ENCODE assay signal across 25 cellular contexts in genomic region chr6:129112591-129112990, GRCh38.
"Had no signal": no experiment of that assay in that cellular context is flagged by ENCODE, and none has a peak within 500 bp of the region (broad histone marks: within the 10 kb centered on the region; RNA-seq: fewer than 3 reads in every experiment).

No MANE protein-coding gene starts in this region.

- H3K27ac ChIP-seq: colonic mucosa, esophagus squamous epithelium, spleen, transverse colon, WERI-Rb-1 had no signal

- H3K27ac Mint-ChIP-seq: activated CD4-positive, alpha-beta T cell treated with anti-CD3 and anti-CD28 coated beads, Interleukin-2, amount 10 ng/mL, durations not matched to agents 7 days and 5 days; activated CD8-positive, alpha-beta memory T cell treated with anti-CD3 and anti-CD28 coated beads, Interleukin-2, amount 10 ng/mL, durations not matched to agents 7 days and 5 days; activated CD8-positive, alpha-beta T cell treated with anti-CD3 and anti-CD28 coated beads for 36 hours; activated naive CD8-positive, alpha-beta T cell treated with anti-CD3 and anti-CD28 coated beads, Interleukin-2, amount 50 U/mL, for 24 hours; memory B cell; nephron progenitor cell; stimulated activated naive CD8-positive, alpha-beta T cell treated with anti-CD3 and anti-CD28 coated beads, Interleukin-15, amount 100 ng/mL, for 72 hours had no signal

- H3K27me3 Mint-ChIP-seq: activated CD4-positive, alpha-beta T cell treated with anti-CD3 and anti-CD28 coated beads, Interleukin-2, amount 10 ng/mL, durations not matched to agents 7 days and 5 days; memory B cell; stimulated activated naive CD8-positive, alpha-beta T cell treated with anti-CD3 and anti-CD28 coated beads, Interleukin-15, amount 100 ng/mL, for 72 hours had no signal

- H3K9me3 ChIP-seq: colonic mucosa, esophagus squamous epithelium, spleen, transverse colon had no signal

- H3K4me1 ChIP-seq: colonic mucosa, esophagus squamous epithelium, spleen, transverse colon had no signal

- H3K36me3 ChIP-seq: colonic mucosa, esophagus squamous epithelium, spleen, transverse colon, WERI-Rb-1 had no signal

- H3K9me3 Mint-ChIP-seq: activated CD4-positive, alpha-beta T cell treated with anti-CD3 and anti-CD28 coated beads, Interleukin-2, amount 10 ng/mL, durations not matched to agents 7 days and 5 days; activated CD8-positive, alpha-beta T cell treated with anti-CD3 and anti-CD28 coated beads for 36 hours; activated naive CD8-positive, alpha-beta T cell treated with anti-CD3 and anti-CD28 coated beads, Interleukin-2, amount 50 U/mL, for 24 hours; memory B cell; nephron progenitor cell; stimulated activated naive CD8-positive, alpha-beta T cell treated with anti-CD3 and anti-CD28 coated beads, Interleukin-15, amount 100 ng/mL, for 72 hours had no signal

- H3K27me3 ChIP-seq: colonic mucosa, dorsolateral prefrontal cortex, esophagus squamous epithelium, spleen, transverse colon had no signal

- FAIRE-seq: TTC549, urothelium cell line had no signal

- H3K4me1 Mint-ChIP-seq: activated CD4-positive, alpha-beta T cell treated with anti-CD3 and anti-CD28 coated beads, Interleukin-2, amount 10 ng/mL, durations not matched to agents 7 days and 5 days; activated CD8-positive, alpha-beta memory T cell treated with anti-CD3 and anti-CD28 coated beads, Interleukin-2, amount 10 ng/mL, durations not matched to agents 7 days and 5 days; activated naive CD8-positive, alpha-beta T cell treated with anti-CD3 and anti-CD28 coated beads, Interleukin-2, amount 50 U/mL, for 24 hours; memory B cell; nephron progenitor cell; stimulated activated naive CD8-positive, alpha-beta T cell treated with anti-CD3 and anti-CD28 coated beads, Interleukin-15, amount 100 ng/mL, for 72 hours had no signal

- H3K4me3 ChIP-seq: colonic mucosa, dorsolateral prefrontal cortex, esophagus squamous epithelium, spleen, transverse colon had no signal

- DNase-seq: activated CD4-positive, alpha-beta T cell treated with anti-CD3 and anti-CD28 coated beads, Interleukin-2, amount 10 ng/mL, durations not matched to agents 7 days and 5 days; activated CD4-positive, CD25-positive, alpha-beta regulatory T cell treated with anti-CD3 and anti-CD28 coated beads, Interleukin-2, amount 50 U/mL, for 72 hours; activated CD8-positive, alpha-beta memory T cell treated with anti-CD3 and anti-CD28 coated beads, Interleukin-2, amount 10 ng/mL, durations not matched to agents 7 days and 5 days; activated CD8-positive, alpha-beta T cell treated with anti-CD3 and anti-CD28 coated beads for 36 hours; activated effector memory CD4-positive, alpha-beta T cell treated with anti-CD3 and anti-CD28 coated beads, Interleukin-2, amount 50 U/mL, for 16 hours; activated naive CD4-positive, alpha-beta T cell treated with anti-CD3 and anti-CD28 coated beads, Interleukin-2, amount 50 U/mL, for 16 hours; activated naive CD8-positive, alpha-beta T cell treated with anti-CD3 and anti-CD28 coated beads, Interleukin-2, amount 50 U/mL, for 24 hours; activated T-cell treated with anti-CD3 and anti-CD28 coated beads for 4 hours; aorta; colonic mucosa; dorsolateral prefrontal cortex; esophagus squamous epithelium; foreskin fibroblast; glutamatergic neuron; hippocampal formation; kidney glomerular epithelial cell; nephron progenitor cell; spleen; stimulated activated naive CD8-positive, alpha-beta T cell treated with anti-CD3 and anti-CD28 coated beads, Interleukin-15, amount 100 ng/mL, for 72 hours; T-helper 1 cell; transverse colon; WERI-Rb-1 had no signal

- H3K36me3 Mint-ChIP-seq: activated CD8-positive, alpha-beta memory T cell treated with anti-CD3 and anti-CD28 coated beads, Interleukin-2, amount 10 ng/mL, durations not matched to agents 7 days and 5 days; memory B cell had no signal

- H3K4me3 Mint-ChIP-seq: activated CD4-positive, alpha-beta T cell treated with anti-CD3 and anti-CD28 coated beads, Interleukin-2, amount 10 ng/mL, durations not matched to agents 7 days and 5 days; activated CD8-positive, alpha-beta memory T cell treated with anti-CD3 and anti-CD28 coated beads, Interleukin-2, amount 10 ng/mL, durations not matched to agents 7 days and 5 days; activated CD8-positive, alpha-beta T cell treated with anti-CD3 and anti-CD28 coated beads for 36 hours; activated naive CD8-positive, alpha-beta T cell treated with anti-CD3 and anti-CD28 coated beads, Interleukin-2, amount 50 U/mL, for 24 hours; memory B cell; nephron progenitor cell; stimulated activated naive CD8-positive, alpha-beta T cell treated with anti-CD3 and anti-CD28 coated beads, Interleukin-15, amount 100 ng/mL, for 72 hours had no signal
